ENCODE assay signal across 2 cellular contexts in genomic region chr5:36526537-36526936, GRCh38.
TF ChIP-seq lines count a peak whose summit lies in the region.

No MANE protein-coding gene starts in this region.

TF ChIP-seq in GM23338, 12 proteins besides CTCF, POLR2A, EP300 and RAD21:
- TF ChIP-seq STAT1 (IDR thresholded peaks at IDR 0.05; ENCODE audit: unreplicated experiment): no peak
- no peak for TF ChIP-seq REST (IDR thresholded peaks at IDR 0.05; ENCODE audit: unreplicated experiment)
- no peak for TF ChIP-seq ZNF114 (CRISPR knock-in tag; IDR thresholded peaks at IDR 0.05)
- TF ChIP-seq POLR2AphosphoS5 (IDR thresholded peaks at IDR 0.05; ENCODE audit: low read depth): no peak
- no peak for TF ChIP-seq ETS1 (IDR thresholded peaks at IDR 0.05)
- TF ChIP-seq CREB1 (CRISPR knock-in tag; IDR thresholded peaks at IDR 0.05; ENCODE audit: low read depth): no peak
- TF ChIP-seq NANOG (IDR thresholded peaks at IDR 0.05; ENCODE audit: borderline replicate concordance): no peak
- TF ChIP-seq JUNB (IDR thresholded peaks at IDR 0.05; ENCODE audit: unreplicated experiment): no peak
- TF ChIP-seq EZH2 (IDR thresholded peaks at IDR 0.05; ENCODE audit: low read depth, unreplicated experiment): no peak
- TF ChIP-seq EZH2phosphoT487 (IDR thresholded peaks at IDR 0.05; ENCODE audit: unreplicated experiment): no peak
- TF ChIP-seq ZNF331 (CRISPR knock-in tag; IDR thresholded peaks at IDR 0.05; ENCODE audit: low read depth): no peak
TF ChIP-seq in GM23338: peak in this region for 0.

TF ChIP-seq in H1, 55 proteins besides CTCF, POLR2A, EP300 and RAD21:
- no peak for TF ChIP-seq SUZ12 (IDR thresholded peaks at IDR 0.05; ENCODE audit: low read length)
- no peak for TF ChIP-seq KDM1A (IDR thresholded peaks at IDR 0.05; ENCODE audit: borderline replicate concordance, low read length)
- TF ChIP-seq CTBP2 (IDR thresholded peaks at IDR 0.05; ENCODE audit: borderline replicate concordance, insufficient read depth, insufficient read length, low read length): no peak
- TF ChIP-seq NANOG (IDR thresholded peaks at IDR 0.05; ENCODE audit: insufficient read depth, low read depth, low read length, poor library complexity, severe bottlenecking): no peak
- no peak for TF ChIP-seq CHD1 (IDR thresholded peaks at IDR 0.05; ENCODE audit: low read depth, low read length)
- TF ChIP-seq POU5F1 (IDR thresholded peaks at IDR 0.05; ENCODE audit: low read depth, low read length): no peak
- no peak for TF ChIP-seq HDAC6 (IDR thresholded peaks at IDR 0.05; ENCODE audit: low read depth, low read length)
- no peak for TF ChIP-seq TEAD4 (IDR thresholded peaks at IDR 0.05; ENCODE audit: low read depth, low read length)
- TF ChIP-seq EZH2 (IDR thresholded peaks at IDR 0.05; ENCODE audit: low read depth, low read length, severe bottlenecking): no peak
- TF ChIP-seq CHD7 (IDR thresholded peaks at IDR 0.05; ENCODE audit: insufficient replicate concordance, low read length): no peak
- TF ChIP-seq HDAC2 (IDR thresholded peaks at IDR 0.05; ENCODE audit: borderline replicate concordance in 1 of 2, low read depth in 2 of 2, low read length in 2 of 2): no peak
- TF ChIP-seq BACH1 (IDR thresholded peaks at IDR 0.05; ENCODE audit: low read length): no peak
- no peak for TF ChIP-seq CREB1 (IDR thresholded peaks at IDR 0.05)
- TF ChIP-seq CBX8 (IDR thresholded peaks at IDR 0.05; ENCODE audit: borderline replicate concordance, low read depth, low read length): no peak
